Comparison of ENCODE assay signal across 24 cellular contexts in the genomic region with DNA sequence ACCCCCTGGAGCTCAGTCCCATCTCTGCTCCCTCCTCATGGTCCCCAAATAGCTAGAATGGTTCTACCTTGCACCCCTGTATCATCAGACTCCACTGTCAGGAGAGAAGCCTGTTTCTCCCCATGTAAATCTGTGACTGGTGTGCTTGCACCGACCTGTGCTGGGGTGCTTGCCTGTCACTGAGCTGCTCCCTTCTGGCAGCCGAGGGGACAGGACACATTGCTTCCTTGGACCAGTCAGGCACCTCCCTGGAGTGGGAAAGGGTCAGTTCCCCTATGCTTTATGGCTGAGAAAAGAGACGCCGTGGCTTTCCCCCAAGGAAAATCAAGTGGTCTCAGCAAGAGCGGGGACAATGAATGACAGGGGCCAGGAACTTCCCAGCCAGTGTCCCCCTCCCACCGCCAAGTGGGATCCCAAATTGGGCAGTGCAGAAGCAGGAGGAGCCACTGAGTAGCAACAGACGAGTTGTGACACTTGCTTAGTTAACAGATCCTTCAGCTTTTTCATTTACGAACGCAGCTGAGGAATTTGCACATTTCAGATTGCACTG.
"Had no signal": no experiment of that assay in that cellular context is flagged by ENCODE, and none has a peak within 500 bp of the region (broad histone marks: within the 10 kb centered on the region; RNA-seq: fewer than 3 reads in every experiment).

No MANE protein-coding gene starts in this region.

- H3K9me3 ChIP-seq: breast epithelium, left lung, neutrophil, ovary, tibial nerve, uterus had no signal

- H3K27me3 ChIP-seq: breast epithelium, left lung, neutrophil, ovary, tibial nerve, uterus had no signal

- H3K4me1 ChIP-seq: breast epithelium, left lung, uterus had no signal

- DNase-seq: activated CD4-positive, alpha-beta T cell treated with anti-CD3 and anti-CD28 coated beads for 1 hour; activated CD4-positive, alpha-beta T cell treated with anti-CD3 and anti-CD28 coated beads, Interleukin-2, amount 50 U/mL, for 1 hour; activated CD8-positive, alpha-beta T cell treated with anti-CD3 and anti-CD28 coated beads, Interleukin-2, amount 10 ng/mL, durations not matched to agents 7 days and 5 days; activated naive CD4-positive, alpha-beta T cell treated with Interleukin-2 at 50 U/mL for 16 hours; activated naive CD8-positive, alpha-beta T cell treated with anti-CD3 and anti-CD28 coated beads for 36 hours; effector CD4-positive, alpha-beta T cell; erythroblast; foreskin fibroblast; kidney glomerular epithelial cell; naive thymus-derived CD8-positive, alpha-beta T cell; right cardiac atrium; small intestine; stimulated activated CD4-positive, alpha-beta T cell treated with anti-CD3 and anti-CD28 coated beads, Interleukin-15, amount 100 ng/mL, for 24 hours; T-cell; uterus had no signal

- H3K36me3 ChIP-seq: breast epithelium, ovary, uterus had no signal

- H3K27ac ChIP-seq: breast epithelium, left lung, neutrophil, ovary, tibial nerve, uterus had no signal

- FAIRE-seq: astrocyte, endometrium, small intestine had no signal

- H3K4me3 ChIP-seq: breast epithelium, left lung, lung, ovary, tibial nerve, uterus had no signal

- ATAC-seq: activated CD8-positive, alpha-beta T cell treated with anti-CD3 and anti-CD28 coated beads, Interleukin-2, amount 10 ng/mL, durations not matched to agents 7 days and 5 days; left lung; naive thymus-derived CD8-positive, alpha-beta T cell; right cardiac atrium; stimulated activated memory B cell treated with anti-CD40 and anti-IgM and Interleukin-4, amounts not matched to agents 10 μg/mL and 1 μg/mL and 100 μg/mL, for 72 hours; T-cell had no signal
